ENCODE assay signal across 25 cellular contexts in the genomic region with DNA sequence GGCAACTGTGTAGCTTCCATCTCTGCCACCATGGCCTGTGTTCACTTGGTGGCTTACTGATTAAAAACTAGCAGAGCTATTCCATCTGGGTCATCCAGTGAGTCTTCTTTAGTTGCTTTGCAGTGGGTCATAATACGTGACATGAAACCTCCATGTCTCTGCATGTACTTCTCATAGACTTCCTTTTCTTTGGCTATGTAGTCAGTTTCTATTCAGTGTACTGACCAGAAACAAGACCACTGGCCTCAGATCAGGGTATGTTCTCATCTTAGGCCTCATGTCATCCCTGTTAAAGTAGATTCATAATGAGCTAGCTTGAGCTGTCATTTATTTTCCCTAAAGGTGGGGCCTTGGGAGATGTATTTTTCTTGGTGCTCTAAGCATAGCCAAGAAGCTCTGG.
"Had no signal": no experiment of that assay in that cellular context is flagged by ENCODE, and none has a peak within 500 bp of the region (broad histone marks: within the 10 kb centered on the region; RNA-seq: fewer than 3 reads in every experiment).

No MANE protein-coding gene starts in this region.

- ATAC-seq: HepG2, Panc1, PC-3, Right ventricle myocardium inferior, SK-N-SH treated with all-trans-retinoic acid at 6 μM for 48 hours, T-helper 17 cell had no signal

- DNase-seq: IMR-90, Kasumi-1, KG1, MM.1S, NCI-H1048, NCI-H1105, NCI-H1417, NCI-H1436 treated with DMSO at 0.1 percent for 48 hours, NCI-H1694, NCI-H187 treated with DMSO at 0.1 percent for 48 hours, NCI-H2081, NCI-H2107, NCI-H2227 treated with DMSO at 0.1 percent for 48 hours, NCI-H524, NCI-H526 treated with DMSO at 0.1 percent for 48 hours, NCI-H748 treated with DMSO at 0.1 percent for 48 hours, PC-3, SHP77 treated with DMSO at 0.1 percent for 48 hours, SJCRH30, T-helper 1 cell, T-helper 17 cell had no signal
